Comparison of ENCODE assay signal across 8 cellular contexts in genomic region chr7:107891619-107892366, GRCh38. TPM values are rescaled to one million over a fixed set of nuclear protein-coding genes. Genes with fewer than 3 reads are reported as not detected.
A peak's percentile ranks its signal among the peaks of the same experiment; 100 is the strongest.
DNase-seq lines count a peak whose midpoint lies in the region; ATAC-seq and TF ChIP-seq lines count a peak whose summit lies in the region.

No MANE protein-coding gene starts in this region.

- peak overlapping the region; percentile 79 for H3K27ac ChIP-seq in mammary epithelial cell (ENCODE audit: insufficient read depth, low read depth, low read length)
- peak overlapping the region; percentile 94 for H3K27ac ChIP-seq in mesodermal cell (ENCODE audit: low read depth, low read length, severe bottlenecking)

- dilution Hi-C loops in mammary epithelial cell (cut with HindIII; ENCODE audit: low sequenced_read_pairs): no loop called here

- intact Hi-C loops in mammary epithelial cell (cut with micrococcal nuclease): loop anchor here (1.0 kb wide), 1 partner anchor 58 kb away; no protein-coding TSS in a partner anchor

- H2AFZ ChIP-seq in mammary epithelial cell (ENCODE audit: low read depth, low read length): peak overlapping the region; percentile 90

- ATAC-seq in GM21737 (IDR thresholded peaks at IDR 0.05; ENCODE audit: unreplicated experiment): peak; percentile 26

- H3K9ac ChIP-seq in mammary epithelial cell (ENCODE audit: insufficient read depth, low read length): peak overlapping the region; percentile 90

- BruUV-seq in mammary epithelial cell (replicated peaks; lab: Mats Ljungman, UMichigan): no TSS peak

- 35% methylated on average over 10 of the region's 10 CpGs for WGBS in mammary epithelial cell (ENCODE audit: low coverage, missing lambda C conversion rate)
- 62 to 72% methylated on average over 8 to 9 of the region's 10 CpGs for WGBS in mesodermal cell (ENCODE audit: insufficient coverage in 2 of 2), 2 experiments

- H4K20me1 ChIP-seq in mammary epithelial cell (ENCODE audit: insufficient read depth, low read length): no peaks in the 10 kb centered on the region

- DNase-seq in NCI-H2196 (lab: John Stamatoyannopoulos, UW; ENCODE audit: unreplicated experiment): peak; percentile 32
- DNase-seq in NCI-H2196 treated with DMSO at 0.1 percent for 48 hours (lab: John Stamatoyannopoulos, UW; ENCODE audit: unreplicated experiment): no peak
- DNase-seq in NAMALWA (ENCODE audit: low spot score): peak; percentile 72
- peak; percentile 59 for DNase-seq in mammary epithelial cell
- no peak for DNase-seq in GDM1 (lab: John Stamatoyannopoulos, UW)
- DNase-seq in SW 1271 (lab: John Stamatoyannopoulos, UW): no peak

- H3K79me2 ChIP-seq in mammary epithelial cell (ENCODE audit: insufficient read depth, low read length): peaks cover 55% of the 10 kb centered on the region

- no peaks in the 10 kb centered on the region for H3K27me3 ChIP-seq in mammary epithelial cell (ENCODE audit: insufficient read depth, low read length)

- CTCF ChIA-PET in mammary epithelial cell (lab: Charles Lee; ENCODE audit: low non-redundant PET): no interaction called here

- TF ChIP-seq CTCF in mammary epithelial cell (conservative IDR thresholded peaks at IDR 0.05 in 1 of 2, IDR thresholded peaks at IDR 0.05 in 1 of 2; ENCODE audit: extremely low read depth in 1 of 2, insufficient read depth in 1 of 2, low read depth in 1 of 2, low read length in 2 of 2): no peak

- peak overlapping the region; percentile 87 for H3K4me2 ChIP-seq in mammary epithelial cell (ENCODE audit: insufficient read depth, low read depth, low read length)

- peak overlapping the region; percentile 49 to 74 (median 69) for H3K4me3 ChIP-seq in mammary epithelial cell (replicated peaks in 1 of 3; ENCODE audit: insufficient read depth in 1 of 3, low read depth in 2 of 3, low read length in 3 of 3)
- H3K4me3 ChIP-seq in mesodermal cell (ENCODE audit: extremely low read depth, insufficient read depth, low read length, poor library complexity, severe bottlenecking): peak overlapping the region; percentile 53

- H3K4me1 ChIP-seq in mammary epithelial cell (ENCODE audit: insufficient read depth, low read length): peaks cover 13% of the 10 kb centered on the region
- H3K4me1 ChIP-seq in mesodermal cell (ENCODE audit: control insufficient read depth, insufficient read depth, low read length, poor library complexity, severe bottlenecking): peaks cover 8% of the 10 kb centered on the region

- H3K9me3 ChIP-seq in mammary epithelial cell (replicated peaks; ENCODE audit: insufficient read depth, low read length) (no peaks in the 10 kb centered on the region), mesodermal cell (ENCODE audit: control insufficient read depth, low read length) (no peaks in the 10 kb centered on the region)

- in situ Hi-C loops in mammary epithelial cell (cut with MboI; ENCODE audit: low sequenced_read_pairs in 2 of 2): no loop called here

- H3K36me3 ChIP-seq in mammary epithelial cell (ENCODE audit: insufficient read depth, low read length): peaks cover 14% of the 10 kb centered on the region
- H3K36me3 ChIP-seq in mesodermal cell (ENCODE audit: control insufficient read depth, insufficient read depth, low read length): peaks cover 37% of the 10 kb centered on the region

RNA-seq across cellular contexts. Expression of gene DLD, which starts 0.8 kb away (rescaled TPM):
- 10 to 100 TPM; 52.7 to 89.8 TPM for total RNA-seq in mammary epithelial cell
- 118 TPM for polyA plus RNA-seq in mammary epithelial cell
- 60.8 TPM for polyA minus RNA-seq in mammary epithelial cell
- 79.0 TPM for polyA plus RNA-seq in mesodermal cell (2013, experiment 1 of 2)
- 80.7 TPM for polyA plus RNA-seq in mesodermal cell (2013, experiment 2 of 2)

Comparison
In these comparisons a context has a peak if more than half of its experiments do, and no peak if none do; other contexts are left out.
1. DNase-seq: peak in NCI-H2196 (single experiment), NAMALWA (single experiment) and mammary epithelial cell (single experiment); none in NCI-H2196 treated with DMSO at 0.1 percent for 48 hours (single experiment), GDM1 (single experiment) and SW 1271 (0 of 2).